Comparison of ENCODE assay signal across 1 cellular context in the genomic region with DNA sequence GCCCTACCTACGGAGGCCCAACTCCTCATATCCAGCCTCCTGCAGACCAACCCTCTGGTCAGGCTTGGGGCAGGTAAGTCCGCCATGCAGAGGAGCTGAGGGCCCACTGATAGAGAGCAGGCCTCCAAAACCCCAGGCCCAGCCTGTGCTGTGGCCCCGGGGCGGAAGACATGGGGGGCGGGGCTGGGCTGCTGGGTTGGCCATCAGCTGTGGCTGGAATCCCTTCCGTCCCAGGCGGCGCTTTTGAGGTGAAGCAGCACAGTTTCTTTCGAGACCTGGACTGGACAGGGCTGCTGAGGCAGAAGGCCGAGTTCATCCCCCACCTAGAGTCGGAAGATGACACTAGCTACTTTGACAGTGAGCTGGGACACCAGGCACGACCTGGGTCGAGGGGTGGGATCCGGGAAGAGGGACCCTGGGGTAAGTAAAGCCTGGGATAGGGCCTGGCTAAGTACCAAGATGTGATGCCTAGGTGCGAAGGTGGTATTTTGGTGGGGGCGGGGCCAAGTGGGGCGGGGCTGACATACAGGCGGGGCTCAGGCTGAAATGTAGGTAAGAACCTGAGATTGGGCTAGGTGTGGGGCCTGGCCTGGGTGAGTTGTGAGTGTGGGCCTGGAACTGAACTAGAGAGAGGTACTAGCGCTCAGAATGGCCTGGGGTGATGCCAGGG.
TF ChIP-seq lines count a peak whose summit lies in the region.

No MANE protein-coding gene starts in this region.

TF ChIP-seq in GM23338, 12 proteins besides CTCF, POLR2A, EP300 and RAD21 (continued from another document):
- TF ChIP-seq, protein P1, sequence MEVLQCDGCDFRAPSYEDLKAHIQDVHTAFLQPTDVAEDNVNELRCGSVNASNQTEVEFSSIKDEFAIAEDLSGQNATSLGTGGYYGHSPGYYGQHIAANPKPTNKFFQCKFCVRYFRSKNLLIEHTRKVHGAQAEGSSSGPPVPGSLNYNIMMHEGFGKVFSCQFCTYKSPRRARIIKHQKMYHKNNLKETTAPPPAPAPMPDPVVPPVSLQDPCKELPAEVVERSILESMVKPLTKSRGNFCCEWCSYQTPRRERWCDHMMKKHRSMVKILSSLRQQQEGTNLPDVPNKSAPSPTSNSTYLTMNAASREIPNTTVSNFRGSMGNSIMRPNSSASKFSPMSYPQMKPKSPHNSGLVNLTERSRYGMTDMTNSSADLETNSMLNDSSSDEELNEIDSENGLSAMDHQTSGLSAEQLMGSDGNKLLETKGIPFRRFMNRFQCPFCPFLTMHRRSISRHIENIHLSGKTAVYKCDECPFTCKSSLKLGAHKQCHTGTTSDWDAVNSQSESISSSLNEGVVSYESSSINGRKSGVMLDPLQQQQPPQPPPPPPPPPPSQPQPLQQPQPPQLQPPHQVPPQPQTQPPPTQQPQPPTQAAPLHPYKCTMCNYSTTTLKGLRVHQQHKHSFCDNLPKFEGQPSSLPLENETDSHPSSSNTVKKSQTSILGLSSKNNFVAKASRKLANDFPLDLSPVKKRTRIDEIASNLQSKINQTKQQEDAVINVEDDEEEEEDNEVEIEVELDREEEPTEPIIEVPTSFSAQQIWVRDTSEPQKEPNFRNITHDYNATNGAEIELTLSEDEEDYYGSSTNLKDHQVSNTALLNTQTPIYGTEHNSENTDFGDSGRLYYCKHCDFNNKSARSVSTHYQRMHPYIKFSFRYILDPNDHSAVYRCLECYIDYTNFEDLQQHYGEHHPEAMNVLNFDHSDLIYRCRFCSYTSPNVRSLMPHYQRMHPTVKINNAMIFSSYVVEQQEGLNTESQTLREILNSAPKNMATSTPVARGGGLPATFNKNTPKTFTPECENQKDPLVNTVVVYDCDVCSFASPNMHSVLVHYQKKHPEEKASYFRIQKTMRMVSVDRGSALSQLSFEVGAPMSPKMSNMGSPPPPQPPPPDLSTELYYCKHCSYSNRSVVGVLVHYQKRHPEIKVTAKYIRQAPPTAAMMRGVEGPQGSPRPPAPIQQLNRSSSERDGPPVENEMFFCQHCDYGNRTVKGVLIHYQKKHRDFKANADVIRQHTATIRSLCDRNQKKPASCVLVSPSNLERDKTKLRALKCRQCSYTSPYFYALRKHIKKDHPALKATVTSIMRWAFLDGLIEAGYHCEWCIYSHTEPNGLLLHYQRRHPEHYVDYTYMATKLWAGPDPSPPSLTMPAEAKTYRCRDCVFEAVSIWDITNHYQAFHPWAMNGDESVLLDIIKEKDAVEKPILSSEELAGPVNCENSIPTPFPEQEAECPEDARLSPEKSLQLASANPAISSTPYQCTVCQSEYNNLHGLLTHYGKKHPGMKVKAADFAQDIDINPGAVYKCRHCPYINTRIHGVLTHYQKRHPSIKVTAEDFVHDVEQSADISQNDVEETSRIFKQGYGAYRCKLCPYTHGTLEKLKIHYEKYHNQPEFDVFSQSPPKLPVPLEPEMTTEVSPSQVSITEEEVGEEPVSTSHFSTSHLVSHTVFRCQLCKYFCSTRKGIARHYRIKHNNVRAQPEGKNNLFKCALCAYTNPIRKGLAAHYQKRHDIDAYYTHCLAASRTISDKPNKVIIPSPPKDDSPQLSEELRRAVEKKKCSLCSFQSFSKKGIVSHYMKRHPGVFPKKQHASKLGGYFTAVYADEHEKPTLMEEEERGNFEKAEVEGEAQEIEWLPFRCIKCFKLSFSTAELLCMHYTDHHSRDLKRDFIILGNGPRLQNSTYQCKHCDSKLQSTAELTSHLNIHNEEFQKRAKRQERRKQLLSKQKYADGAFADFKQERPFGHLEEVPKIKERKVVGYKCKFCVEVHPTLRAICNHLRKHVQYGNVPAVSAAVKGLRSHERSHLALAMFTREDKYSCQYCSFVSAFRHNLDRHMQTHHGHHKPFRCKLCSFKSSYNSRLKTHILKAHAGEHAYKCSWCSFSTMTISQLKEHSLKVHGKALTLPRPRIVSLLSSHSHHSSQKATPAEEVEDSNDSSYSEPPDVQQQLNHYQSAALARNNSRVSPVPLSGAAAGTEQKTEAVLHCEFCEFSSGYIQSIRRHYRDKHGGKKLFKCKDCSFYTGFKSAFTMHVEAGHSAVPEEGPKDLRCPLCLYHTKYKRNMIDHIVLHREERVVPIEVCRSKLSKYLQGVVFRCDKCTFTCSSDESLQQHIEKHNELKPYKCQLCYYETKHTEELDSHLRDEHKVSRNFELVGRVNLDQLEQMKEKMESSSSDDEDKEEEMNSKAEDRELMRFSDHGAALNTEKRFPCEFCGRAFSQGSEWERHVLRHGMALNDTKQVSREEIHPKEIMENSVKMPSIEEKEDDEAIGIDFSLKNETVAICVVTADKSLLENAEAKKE (CRISPR knock-in tag; IDR thresholded peaks at IDR 0.05), result no peak
- TF ChIP-seq ZNF331 (CRISPR knock-in tag; IDR thresholded peaks at IDR 0.05; ENCODE audit: low read depth) (no peak), STAT1 (IDR thresholded peaks at IDR 0.05; ENCODE audit: unreplicated experiment) (no peak), JUNB (IDR thresholded peaks at IDR 0.05; ENCODE audit: unreplicated experiment) (no peak)
